14 cellular contexts compared by ENCODE assay signal in genomic region chr1:54410359-54410758, GRCh38.
"Had no signal": no experiment of that assay in that cellular context is flagged by ENCODE, and none has a peak within 500 bp of the region (broad histone marks: within the 10 kb centered on the region; RNA-seq: fewer than 3 reads in every experiment).

No MANE protein-coding gene starts in this region.

- H3K36me3 Mint-ChIP-seq: activated naive CD8-positive, alpha-beta T cell had no signal

- H3K27me3 Mint-ChIP-seq: activated naive CD8-positive, alpha-beta T cell had no signal

- H3K4me3 ChIP-seq: sigmoid colon, upper lobe of left lung had no signal

- H3K27ac ChIP-seq: sigmoid colon, upper lobe of left lung had no signal

- H3K27me3 ChIP-seq: sigmoid colon, upper lobe of left lung had no signal

- DNase-seq: activated CD4-positive, alpha-beta T cell treated with anti-CD3 and anti-CD28 coated beads, Interleukin-2, amount 50 U/mL, for 1 hour; activated CD4-positive, CD25-positive, alpha-beta regulatory T cell; activated effector memory CD4-positive, alpha-beta T cell treated with Interleukin-2 at 50 U/mL for 16 hours; activated T-cell treated with anti-CD3 and anti-CD28 coated beads, Interleukin-2, amount 50 U/mL, for 1 hour; cerebellar nuclear complex; dermis blood vessel endothelial cell; hypothalamus; kidney glomerular epithelial cell; midbrain; sigmoid colon; stimulated activated CD4-positive, alpha-beta T cell treated with anti-CD3 and anti-CD28 coated beads, Interleukin-2, amount 100 ng/mL, for 24 hours; stimulated activated naive CD4-positive, alpha-beta T cell treated with Interleukin-2 at 50 U/mL for 16 hours; upper lobe of left lung had no signal

- H3K9me3 ChIP-seq: sigmoid colon, upper lobe of left lung had no signal

- H3K36me3 ChIP-seq: sigmoid colon, upper lobe of left lung had no signal
